ENCODE assay signal across 8 cellular contexts in genomic region chr16:1771072-1771863, GRCh38. TPM values are rescaled to one million over a fixed set of nuclear protein-coding genes. Genes with fewer than 3 reads are reported as not detected.
A peak's percentile ranks its signal among the peaks of the same experiment; 100 is the strongest.
DNase-seq lines count a peak whose midpoint lies in the region; ATAC-seq and TF ChIP-seq lines count a peak whose summit lies in the region.

Gene NME3 (minus strand): TSS chr16:1771543. CDS start chr16:1771534, 9 bp downstream.

- no peaks in the 10 kb centered on the region for H3K27me3 ChIP-seq in parathyroid adenoma (ENCODE audit: control insufficient read depth, insufficient read depth, low read length)
- H3K27me3 ChIP-seq in thoracic aorta (replicated peaks; ENCODE audit: insufficient read depth): no peaks in the 10 kb centered on the region

- H3K36me3 ChIP-seq in parathyroid adenoma (ENCODE audit: control insufficient read depth, insufficient read depth, low read length): no peaks in the 10 kb centered on the region
- H3K36me3 ChIP-seq in thoracic aorta: peaks cover 21% of the 10 kb centered on the region

- H3K9me3 ChIP-seq in parathyroid adenoma (ENCODE audit: control insufficient read depth, low read length): no peaks in the 10 kb centered on the region
- no peaks in the 10 kb centered on the region for H3K9me3 ChIP-seq in thoracic aorta

- H3K9ac ChIP-seq in parathyroid adenoma: no peak within 1 kb of the TSS

- H3K4me1 ChIP-seq in parathyroid adenoma (peaks cover 2% of the 10 kb centered on the region), thoracic aorta (ENCODE audit: control insufficient read depth in 1 of 2, low read depth in 2 of 2) (peaks cover 15 to 41% of the 10 kb centered on the region in 2 donors)

- TF ChIP-seq CTCF in parathyroid adenoma (IDR thresholded peaks at IDR 0.05): no peak
- no peak for TF ChIP-seq CTCF in thoracic aorta (IDR thresholded peaks at IDR 0.05)

- H3K79me2 ChIP-seq in parathyroid adenoma: peaks cover 5% of the 10 kb centered on the region

- peak; percentile 27 for ATAC-seq in HG03108 (IDR thresholded peaks at IDR 0.05; ENCODE audit: unreplicated experiment)
- ATAC-seq in Right ventricle myocardium superior (ENCODE audit: poor library complexity): peak; percentile 63
- no peak for ATAC-seq in thoracic aorta (ENCODE audit: insufficient number of reproducible peaks, low FRiP score, low read depth)

- H3K4me2 ChIP-seq in parathyroid adenoma (ENCODE audit: low read length): peak within 1 kb of the TSS; percentile 76

- H3K27ac ChIP-seq in parathyroid adenoma (peak within 1 kb of the TSS; percentile 81), thoracic aorta (peak within 1 kb of the TSS; percentile 84 to 92)

- DNase-seq in Caki2 (ENCODE audit: low read depth) (peak; percentile 75), T follicular helper cell (ENCODE audit: low read depth) (peak; percentile 42), Right ventricle myocardium superior (peak; percentile 92), thoracic aorta (ENCODE audit: low spot score) (no peak), NCI-H1048 (lab: John Stamatoyannopoulos, UW) (no peak)
- peak; percentile 47 for DNase-seq in activated naive CD8-positive, alpha-beta T cell treated with anti-CD3 and anti-CD28 coated beads, Interleukin-2, amount 50 U/mL, for 16 hours (ENCODE audit: low read depth, low spot score)

- H3K4me3 ChIP-seq in parathyroid adenoma (ENCODE audit: low read depth, low read length) (peak within 1 kb of the TSS; percentile 83), thoracic aorta (peak within 1 kb of the TSS; percentile 95)

- intact Hi-C loops in Right ventricle myocardium superior (cut with DNase I): no loop called here

- in situ Hi-C loops in Caki2 (cut with HindIII; ENCODE audit: low pct_unique_long_range_greater_than_20kb, low sequenced_read_pairs): no loop called here

- H2AFZ ChIP-seq in parathyroid adenoma: peak within 1 kb of the TSS; percentile 68

RNA-seq across cellular contexts. Expression of gene NME3, which starts in this region (rescaled TPM):
- 218 and 272 TPM in 2 replicates for total RNA-seq in Caki2 (2014; rRNA removed; shearing (Covaris generic); ENCODE audit: low replicate concordance)
- total RNA-seq in Right ventricle myocardium superior (33.6 TPM), thoracic aorta (100 to 1,000 TPM in 1 of 2 donors, 10 to 100 TPM in 1; 68.1 to 165 TPM)

Comparison
In these comparisons a context has a peak if more than half of its experiments do, and no peak if none do; other contexts are left out.
1. DNase-seq: peak in Caki2 (single experiment), T follicular helper cell (single experiment), activated naive CD8-positive, alpha-beta T cell treated with anti-CD3 and anti-CD28 coated beads, Interleukin-2, amount 50 U/mL, for 16 hours (single experiment) and Right ventricle myocardium superior (single experiment); none in thoracic aorta (single experiment) and NCI-H1048 (single experiment).